ENCODE assay signal across 9 cellular contexts in the genomic region with DNA sequence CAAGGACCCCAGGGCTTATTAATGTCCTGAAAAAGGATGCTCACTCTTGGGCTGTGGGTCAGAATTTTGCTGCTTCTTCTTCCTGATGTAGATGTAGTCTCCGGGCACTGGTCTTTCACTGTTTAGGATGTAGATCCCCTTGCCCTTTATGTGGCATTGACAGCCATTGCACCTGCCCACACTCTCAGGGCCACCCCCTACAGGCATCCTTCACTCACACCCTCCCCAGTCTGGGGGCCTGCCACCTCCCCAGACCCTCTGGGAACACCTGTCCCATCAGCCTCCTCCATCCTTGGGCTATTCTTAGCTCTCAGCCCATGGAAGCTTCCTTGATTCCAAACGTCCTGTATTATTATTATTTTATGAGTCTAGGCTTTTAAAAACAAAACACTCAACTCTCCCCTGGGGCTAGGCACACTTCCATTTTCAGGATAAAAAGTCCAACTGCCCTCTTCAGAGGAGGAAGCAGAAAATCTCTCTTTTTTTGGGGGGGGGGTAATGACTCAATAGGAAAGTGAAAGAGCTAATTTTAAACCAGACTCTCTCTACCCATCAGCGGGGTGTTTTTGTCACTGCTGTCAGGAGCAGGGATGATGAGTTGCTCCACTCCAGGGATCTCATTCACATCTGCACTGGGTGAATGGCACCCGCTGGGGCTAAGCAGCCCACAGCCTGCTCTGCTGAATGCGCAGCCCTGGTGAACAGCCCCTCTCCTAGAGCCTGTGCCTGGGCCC. TPM values are rescaled to one million over a fixed set of nuclear protein-coding genes. Genes with fewer than 3 reads are reported as not detected.
DNase-seq lines count a peak whose midpoint lies in the region; ATAC-seq and TF ChIP-seq lines count a peak whose summit lies in the region.
"Had no signal": no experiment of that assay in that cellular context is flagged by ENCODE, and none has a peak within 500 bp of the region (broad histone marks: within the 10 kb centered on the region; RNA-seq: fewer than 3 reads in every experiment).

No MANE protein-coding gene starts in this region.

- DNase-seq in NCI-H2081 (lab: John Stamatoyannopoulos, UW) (peak; percentile 18 to 60), NCI-H2081 treated with DMSO at 0.1 percent for 48 hours (lab: John Stamatoyannopoulos, UW) (no peak), medulla oblongata (ENCODE audit: extremely low spot score) (peak; percentile 57), ascending aorta (ENCODE audit: low spot score in 2 of 2) (no peak), islet precursor cell (no peak), uterus (no peak)

- intact Hi-C loops in ascending aorta (cut with DNase I), result no loop called here
- intact Hi-C loops in uterus (cut with DNase I; ENCODE audit: low total_unique reads), result no loop called here

- no peak for TF ChIP-seq POLR2A in uterus (IDR thresholded peaks at IDR 0.05)

- H3K4me3 ChIP-seq in ascending aorta (no peak overlapping the region), uterus (no peak overlapping the region)

- H3K27me3 ChIP-seq in ascending aorta (no peaks in the 10 kb centered on the region), uterus (no peaks in the 10 kb centered on the region)

- no peak for TF ChIP-seq CTCF in ascending aorta (IDR thresholded peaks at IDR 0.05)
- TF ChIP-seq CTCF in uterus (IDR thresholded peaks at IDR 0.05), result no peak

- peaks cover 0 to 8% of the 10 kb centered on the region in 2 donors for H3K9me3 ChIP-seq in ascending aorta
- no peaks in the 10 kb centered on the region for H3K9me3 ChIP-seq in uterus

- ATAC-seq in GM21423 (IDR thresholded peaks at IDR 0.05; ENCODE audit: unreplicated experiment) (peak; percentile 81), HG03558 (IDR thresholded peaks at IDR 0.05; ENCODE audit: extremely low read depth, unreplicated experiment) (peak; percentile 88)

- H3K27ac ChIP-seq in ascending aorta, result no peak overlapping the region
- no peak overlapping the region for H3K27ac ChIP-seq in uterus
- H3K27ac ChIP-seq: 22Rv1 had no signal

- peaks cover 3 to 4% of the 10 kb centered on the region in 2 donors for H3K4me1 ChIP-seq in ascending aorta
- no peaks in the 10 kb centered on the region for H3K4me1 ChIP-seq in uterus

- no peaks in the 10 kb centered on the region for H3K36me3 ChIP-seq in ascending aorta
- no peaks in the 10 kb centered on the region for H3K36me3 ChIP-seq in uterus

RNA-seq across cellular contexts. Expression of gene KLRG2, which starts 11.5 kb away (rescaled TPM):
- total RNA-seq in ascending aorta, result not detected
- under 1 TPM in 1 of 4 donors, not detected in 3; 0.14 TPM for total RNA-seq in uterus

RNA-seq across cellular contexts. Expression of gene CLEC2L, which starts 28.5 kb away (rescaled TPM):
- total RNA-seq in ascending aorta (not detected), uterus (under 1 TPM in 3 of 4 donors, not detected in 1; 0.21 to 0.43 (median 0.26) TPM)

Comparison
In these comparisons a context has a peak if more than half of its experiments do, and no peak if none do; other contexts are left out.
1. DNase-seq: peak in NCI-H2081 (2 of 2) and medulla oblongata (single experiment); none in NCI-H2081 treated with DMSO at 0.1 percent for 48 hours (single experiment), ascending aorta (0 of 2), islet precursor cell (single experiment) and uterus (0 of 2).